ENCODE assay signal across 1 cellular context in genomic region chr15:82539690-82540054, GRCh38.
TF ChIP-seq lines count a peak whose summit lies in the region.

No MANE protein-coding gene starts in this region.

TF ChIP-seq in K562, 482 proteins besides CTCF, POLR2A, EP300 and RAD21 (continued from another document):
- TF ChIP-seq COPS2 (conservative IDR thresholded peaks at IDR 0.05): no peak
- TF ChIP-seq BCL6 (CRISPR knock-in tag; IDR thresholded peaks at IDR 0.05): no peak
- no peak for TF ChIP-seq CLOCK (CRISPR knock-in tag; IDR thresholded peaks at IDR 0.05; ENCODE audit: borderline replicate concordance)
- no peak for TF ChIP-seq ZBTB33 (CRISPR knock-in tag; IDR thresholded peaks at IDR 0.05)
- TF ChIP-seq ZNF444 (CRISPR knock-in tag; IDR thresholded peaks at IDR 0.05): no peak
- no peak for TF ChIP-seq SUPT5H (IDR thresholded peaks at IDR 0.05)
- no peak for TF ChIP-seq NRF1 (conservative IDR thresholded peaks at IDR 0.05 in 1 of 2, IDR thresholded peaks at IDR 0.05 in 1 of 2)
- TF ChIP-seq CHD2 (IDR thresholded peaks at IDR 0.05; ENCODE audit: low read depth, low read length): no peak
- no peak for TF ChIP-seq MCM2 (IDR thresholded peaks at IDR 0.05; ENCODE audit: low read depth)
- TF ChIP-seq ZBTB5 (IDR thresholded peaks at IDR 0.05): peak; percentile 17; the same call in 1 of the 2 replicates
- TF ChIP-seq MCM7 (IDR thresholded peaks at IDR 0.05): no peak
- TF ChIP-seq HLTF (IDR thresholded peaks at IDR 0.05): no peak
- TF ChIP-seq ZEB2 (IDR thresholded peaks at IDR 0.05): no peak
- TF ChIP-seq SAP30 (IDR thresholded peaks at IDR 0.05; ENCODE audit: borderline replicate concordance, insufficient read depth, low read depth, low read length, poor library complexity, severe bottlenecking): no peak
- no peak for TF ChIP-seq DACH1 (IDR thresholded peaks at IDR 0.05; ENCODE audit: partially characterized antibody)
- no peak for TF ChIP-seq THAP7 (CRISPR knock-in tag; IDR thresholded peaks at IDR 0.05)
- TF ChIP-seq GTF2B (IDR thresholded peaks at IDR 0.05; ENCODE audit: extremely low read depth, insufficient read length): no peak
- no peak for TF ChIP-seq ZNF217 (CRISPR knock-in tag; IDR thresholded peaks at IDR 0.05)
- no peak for TF ChIP-seq CEBPG (CRISPR knock-in tag; IDR thresholded peaks at IDR 0.05)
- TF ChIP-seq CEBPG (tag; conservative IDR thresholded peaks at IDR 0.05 in 1 of 2, IDR thresholded peaks at IDR 0.05 in 1 of 2): no peak
- TF ChIP-seq ZNF76 (CRISPR knock-in tag; IDR thresholded peaks at IDR 0.05; ENCODE audit: borderline replicate concordance): no peak
- no peak for TF ChIP-seq RBM15 (IDR thresholded peaks at IDR 0.05; ENCODE audit: insufficient read depth, low read length)
- TF ChIP-seq PTRF (tag; IDR thresholded peaks at IDR 0.05): no peak
- TF ChIP-seq ZNF583 (CRISPR knock-in tag; IDR thresholded peaks at IDR 0.05): no peak
- no peak for TF ChIP-seq RFX1 (IDR thresholded peaks at IDR 0.05)
- TF ChIP-seq TEAD4 (IDR thresholded peaks at IDR 0.05; ENCODE audit: low read length): no peak
- TF ChIP-seq TEAD4 (CRISPR knock-in tag; IDR thresholded peaks at IDR 0.05; ENCODE audit: borderline replicate concordance): no peak
- TF ChIP-seq ZBTB34 (CRISPR knock-in tag; IDR thresholded peaks at IDR 0.05): no peak
- 0 out of 4 replicates have a peak, but pooled peaks of 1 of the 2 experiments have one; percentile 13 for TF ChIP-seq BCLAF1 (IDR thresholded peaks at IDR 0.05; ENCODE audit: borderline replicate concordance in 1 of 2, control insufficient read depth in 1 of 2, low read depth in 2 of 2, low read length in 1 of 2)
- TF ChIP-seq ZNF124 (CRISPR knock-in tag; IDR thresholded peaks at IDR 0.05): no peak
- TF ChIP-seq ZNF780A (CRISPR knock-in tag; IDR thresholded peaks at IDR 0.05): no peak
- TF ChIP-seq ZNF75A (CRISPR knock-in tag; IDR thresholded peaks at IDR 0.05): no peak
- TF ChIP-seq ZBTB1 (CRISPR knock-in tag; IDR thresholded peaks at IDR 0.05; ENCODE audit: borderline replicate concordance, low read depth): no peak
- peak; percentile 7; the same call in 1 of the 2 replicates for TF ChIP-seq RUNX1 (IDR thresholded peaks at IDR 0.05; ENCODE audit: low read depth)
- TF ChIP-seq ZNF507 (tag; conservative IDR thresholded peaks at IDR 0.05): no peak
- 0 out of 2 replicates have a peak, but pooled peaks have one; percentile 7 for TF ChIP-seq RBM14 (IDR thresholded peaks at IDR 0.05; ENCODE audit: borderline replicate concordance, insufficient read depth, low read depth, low read length)
- no peak for TF ChIP-seq SNIP1 (IDR thresholded peaks at IDR 0.05; ENCODE audit: low read depth)
- peak; percentile 1; the same call in 1 of the 2 replicates for TF ChIP-seq ATF6 (CRISPR knock-in tag; IDR thresholded peaks at IDR 0.05)
- no peak for TF ChIP-seq U2AF2 (optimal IDR thresholded peaks at IDR 0.05; ENCODE audit: low read depth, low read length)
- no peak for TF ChIP-seq BRD9 (IDR thresholded peaks at IDR 0.05; ENCODE audit: low read depth, partially characterized antibody)
- TF ChIP-seq RCOR1 (IDR thresholded peaks at IDR 0.05; ENCODE audit: borderline replicate concordance in 1 of 2, low read depth in 2 of 2, low read length in 2 of 2): no peak
- TF ChIP-seq CREB1 (IDR thresholded peaks at IDR 0.05): no peak
- peak; percentile 12; the same call in 1 of the 2 replicates for TF ChIP-seq CREB1 (CRISPR knock-in tag; IDR thresholded peaks at IDR 0.05)
- no peak for TF ChIP-seq ADNP (tag; IDR thresholded peaks at IDR 0.05)
- no peak for TF ChIP-seq PURB (CRISPR knock-in tag; IDR thresholded peaks at IDR 0.05; ENCODE audit: low read depth)
- no peak for TF ChIP-seq CBFA2T2 (conservative IDR thresholded peaks at IDR 0.05)
- TF ChIP-seq ZNF324 (CRISPR knock-in tag; IDR thresholded peaks at IDR 0.05): no peak
- TF ChIP-seq SRSF3 (IDR thresholded peaks at IDR 0.05; ENCODE audit: insufficient read depth, low read length): peak; percentile 71; the same call in 1 of the 2 replicates
- TF ChIP-seq CHD1 (IDR thresholded peaks at IDR 0.05; ENCODE audit: low read length): peak; percentile 95
- TF ChIP-seq ZNF766 (CRISPR knock-in tag; conservative IDR thresholded peaks at IDR 0.05): no peak
- no peak for TF ChIP-seq FUS (optimal IDR thresholded peaks at IDR 0.05; ENCODE audit: low read depth, low read length)
- TF ChIP-seq MIER1 (IDR thresholded peaks at IDR 0.05; ENCODE audit: low read depth): peak; percentile 43; the same call in 1 of the 2 replicates
- no peak for TF ChIP-seq XRCC3 (IDR thresholded peaks at IDR 0.05)
- TF ChIP-seq ZNF408 (CRISPR knock-in tag; IDR thresholded peaks at IDR 0.05; ENCODE audit: low read depth): no peak
- TF ChIP-seq ESRRB (CRISPR knock-in tag; IDR thresholded peaks at IDR 0.05; ENCODE audit: borderline replicate concordance): no peak
- TF ChIP-seq KAT7 (CRISPR knock-in tag; IDR thresholded peaks at IDR 0.05; ENCODE audit: borderline replicate concordance): peak; percentile 89
